19 cellular contexts compared by ENCODE assay signal in genomic region chr10:73368238-73368637, GRCh38. TPM values are rescaled to one million over a fixed set of nuclear protein-coding genes. Genes with fewer than 3 reads are reported as not detected.
DNase-seq lines count a peak whose midpoint lies in the region; ATAC-seq lines count a peak whose summit lies in the region.
"Had no signal": no experiment of that assay in that cellular context is flagged by ENCODE, and none has a peak within 500 bp of the region (broad histone marks: within the 10 kb centered on the region; RNA-seq: fewer than 3 reads in every experiment).

No MANE protein-coding gene starts in this region.

- ATAC-seq in HG02610 (IDR thresholded peaks at IDR 0.05; ENCODE audit: unreplicated experiment) (peak; percentile 71), sciatic nerve (peak; percentile 58), GM18520 (IDR thresholded peaks at IDR 0.05; ENCODE audit: unreplicated experiment) (no peak), HG03097 (IDR thresholded peaks at IDR 0.05; ENCODE audit: low FRiP score, unreplicated experiment) (no peak)
- ATAC-seq: heart left ventricle had no signal

- intact Hi-C loops in sciatic nerve (cut with DNase I): no loop called here

- peak; percentile 5 for DNase-seq in activated T-cell treated with anti-CD3 and anti-CD28 coated beads for 48 hours (ENCODE audit: low read depth)
- DNase-seq in activated T-cell treated with anti-CD3 and anti-CD28 coated beads, Interleukin-2, amount 50 U/mL, for 1 hour: no peak
- DNase-seq in caudate nucleus (lab: John Stamatoyannopoulos, UW): peak in 4 of 61 donors; percentile 4 to 34 (median 11)
- no peak for DNase-seq in sciatic nerve (ENCODE audit: low spot score)
- no peak for DNase-seq in activated CD8-positive, alpha-beta memory T cell treated with anti-CD3 and anti-CD28 coated beads for 24 hours
- DNase-seq: activated B cell treated with CpG ODN at 0.5 μM for 24 hours; activated CD8-positive, alpha-beta memory T cell treated with anti-CD3 and anti-CD28 coated beads, Interleukin-2, amount 50 U/mL, for 4 hours; GDM1; GM23248; heart left ventricle; nephron progenitor cell; T-helper 9 cell had no signal

- H3K27ac ChIP-seq in caudate nucleus (ENCODE audit: low read depth, low read length): peak overlapping the region; percentile 21
- H3K27ac ChIP-seq: coronary artery, GM23248, heart left ventricle, HL-60, SK-N-MC, thoracic aorta had no signal

RNA-seq across cellular contexts. Expression of gene CFAP70, which starts 9.6 kb away (rescaled TPM):
- 6.6 TPM for total RNA-seq in sciatic nerve

RNA-seq across cellular contexts. Expression of gene ANXA7, which starts 45.6 kb away (rescaled TPM):
- total RNA-seq in sciatic nerve: 109 TPM

Comparison
In these comparisons a context has a peak if more than half of its experiments do, and no peak if none do; other contexts are left out.
1. ATAC-seq: peak in HG02610 (single experiment) and sciatic nerve (single experiment); none in GM18520 (single experiment) and HG03097 (single experiment).